8 cellular contexts compared by ENCODE assay signal in genomic region chr1:221715321-221716169, GRCh38. TPM values are rescaled to one million over a fixed set of nuclear protein-coding genes. Genes with fewer than 3 reads are reported as not detected.
DNase-seq lines count a peak whose midpoint lies in the region; ATAC-seq and TF ChIP-seq lines count a peak whose summit lies in the region.

No MANE protein-coding gene starts in this region.

- no peak overlapping the region for H2BK5ac ChIP-seq in neuronal stem cell (ENCODE audit: low read length)

- H3K36me3 ChIP-seq in HUES48 (ENCODE audit: control insufficient read depth, insufficient read depth, low read length) (no peaks in the 10 kb centered on the region), PC-3 (ENCODE audit: low read depth, low read length) (no peaks in the 10 kb centered on the region), esophagus (ENCODE audit: control insufficient read depth in 2 of 2, insufficient read depth in 2 of 2, low read length in 1 of 2) (no peaks in the 10 kb centered on the region), neuronal stem cell (replicated peaks in 1 of 2; ENCODE audit: control insufficient read depth in 2 of 2, insufficient read depth in 2 of 2, low read length in 2 of 2) (no peaks in the 10 kb centered on the region)

- H2BK15ac ChIP-seq in neuronal stem cell (ENCODE audit: low read length) = no peak overlapping the region

- peak; percentile 55 for DNase-seq in PC-3
- peak; percentile 0 for DNase-seq in pulmonary artery endothelial cell (ENCODE audit: low read depth, low spot score)
- DNase-seq in neuronal stem cell (ENCODE audit: low spot score) = no peak
- DNase-seq in retina = no peak

- no peak overlapping the region for H4K91ac ChIP-seq in neuronal stem cell (ENCODE audit: low read depth, low read length, poor library complexity)

- no TSS peak for BruUV-seq in PC-3 (replicated peaks; lab: Mats Ljungman, UMichigan)

- H2AFZ ChIP-seq in PC-3 (ENCODE audit: low read length) (no peak overlapping the region), neuronal stem cell (ENCODE audit: low read length) (no peak overlapping the region)

- H3K18ac ChIP-seq in neuronal stem cell (ENCODE audit: low read length) = no peak overlapping the region

- H3K4me2 ChIP-seq in PC-3 (ENCODE audit: low read length) (peak overlapping the region; percentile 32; the same call in 1 of the 2 replicates), neuronal stem cell (ENCODE audit: insufficient read depth, low read length, poor library complexity, severe bottlenecking) (no peak overlapping the region)

- H3K9ac ChIP-seq in HUES48 (ENCODE audit: low read depth, low read length) = no peak overlapping the region
- H3K9ac ChIP-seq in PC-3 (ENCODE audit: low read length) = no peak overlapping the region
- H3K9ac ChIP-seq in neuronal stem cell (ENCODE audit: low read depth, low read length, poor library complexity) = no peak overlapping the region

- WGBS in esophagus, 2 donors = 47 to 81% methylated on average over 2 of the region's 2 CpGs
- no CpG with 5 or more reads among the region's 2 CpGs for WGBS in neuronal stem cell (ENCODE audit: extremely low coverage in 2 of 2, insufficient read length in 2 of 2, insufficient replicate concordance in 1 of 2), 2 donors

- no peak overlapping the region for H2AK5ac ChIP-seq in neuronal stem cell (ENCODE audit: low read depth, low read length)

- peaks cover 24% of the 10 kb centered on the region for H3K27me3 ChIP-seq in HUES48 (ENCODE audit: control insufficient read depth, insufficient read depth, low read length)
- no peaks in the 10 kb centered on the region for H3K27me3 ChIP-seq in PC-3 (ENCODE audit: low read length)
- H3K27me3 ChIP-seq in esophagus (ENCODE audit: control insufficient read depth in 1 of 2, insufficient read depth in 2 of 2, low read length in 2 of 2) = no peaks in the 10 kb centered on the region
- no peaks in the 10 kb centered on the region for H3K27me3 ChIP-seq in neuronal stem cell (ENCODE audit: control insufficient read depth in 3 of 3, insufficient read depth in 3 of 3, low read depth in 1 of 3, low read length in 3 of 3)

- no peak overlapping the region for H3K4ac ChIP-seq in neuronal stem cell (ENCODE audit: low read length)

- intact Hi-C loops in PC-3 (cut with micrococcal nuclease) = loop anchor here (1.0 to 10.0 kb wide), 3 partner anchors 13 to 919 kb away; no protein-coding TSS in a partner anchor

- H3K9me2 ChIP-seq in PC-3 (replicated peaks; ENCODE audit: low read length) = no peaks in the 10 kb centered on the region

- no peaks in the 10 kb centered on the region for H3K9me3 ChIP-seq in HUES48 (ENCODE audit: control insufficient read depth, insufficient read depth, low read length)
- H3K9me3 ChIP-seq in PC-3 (ENCODE audit: low read length) = no peaks in the 10 kb centered on the region
- H3K9me3 ChIP-seq in esophagus (ENCODE audit: control insufficient read depth in 2 of 2, insufficient read depth in 1 of 2, low read depth in 1 of 2, low read length in 1 of 2) = no peaks in the 10 kb centered on the region
- H3K9me3 ChIP-seq in neuronal stem cell (replicated peaks in 1 of 2; ENCODE audit: control insufficient read depth in 2 of 2, insufficient read depth in 1 of 2, low read depth in 1 of 2, low read length in 2 of 2) = no peaks in the 10 kb centered on the region

- no peak overlapping the region for H2BK12ac ChIP-seq in neuronal stem cell (ENCODE audit: low read length)

- H4K20me1 ChIP-seq in PC-3 (ENCODE audit: low read length) = no peaks in the 10 kb centered on the region

- no peak overlapping the region for H3K23ac ChIP-seq in neuronal stem cell (ENCODE audit: low read depth, low read length, poor library complexity)

- ATAC-seq in PC-3 (peak; percentile 44), GM21825 (IDR thresholded peaks at IDR 0.05; ENCODE audit: unreplicated experiment) (no peak), HG03460 (IDR thresholded peaks at IDR 0.05; ENCODE audit: unreplicated experiment) (no peak)

- H3K4me1 ChIP-seq in HUES48 (ENCODE audit: control insufficient read depth, insufficient read depth, low read length) (peaks cover 42% of the 10 kb centered on the region), PC-3 (ENCODE audit: insufficient read depth, low read length) (peaks cover 47% of the 10 kb centered on the region), esophagus (ENCODE audit: control insufficient read depth in 2 of 2, insufficient read depth in 2 of 2, low read length in 1 of 2) (peaks cover 2 to 4% of the 10 kb centered on the region in 2 donors), neuronal stem cell (ENCODE audit: control insufficient read depth in 2 of 2, insufficient read depth in 1 of 2, low read depth in 1 of 2, low read length in 2 of 2) (peaks cover 0 to 5% of the 10 kb centered on the region in 2 donors)

- no peaks in the 10 kb centered on the region for H3K79me2 ChIP-seq in PC-3 (ENCODE audit: low read length)

- TF ChIP-seq CTCF in PC-3 (conservative IDR thresholded peaks at IDR 0.05; ENCODE audit: low read depth, low read length) = no peak

- H2BK120ac ChIP-seq in neuronal stem cell (ENCODE audit: low read depth, low read length) = no peak overlapping the region

- H3F3A ChIP-seq in PC-3 (ENCODE audit: low read length, unreplicated experiment) = no peaks in the 10 kb centered on the region

- H4K8ac ChIP-seq in neuronal stem cell (ENCODE audit: low read depth, low read length) = no peak overlapping the region

- H3K79me1 ChIP-seq in neuronal stem cell (ENCODE audit: low read depth, low read length) = no peaks in the 10 kb centered on the region

- peak overlapping the region; percentile 87 for H3K27ac ChIP-seq in HUES48 (ENCODE audit: low read depth, low read length)
- no peak overlapping the region for H3K27ac ChIP-seq in PC-3 (ENCODE audit: low read length)
- H3K27ac ChIP-seq in esophagus (ENCODE audit: low read depth in 2 of 2, low read length in 1 of 2) = peak overlapping the region; percentile 47 to 48
- H3K27ac ChIP-seq in neuronal stem cell (replicated peaks; ENCODE audit: low read length) = no peak overlapping the region

- H3K4me3 ChIP-seq in HUES48 (ENCODE audit: low read depth, low read length) (peak overlapping the region; percentile 25), PC-3 (ENCODE audit: low read length) (no peak overlapping the region), esophagus (ENCODE audit: low read depth in 1 of 2, low read length in 2 of 2) (no peak overlapping the region), neuronal stem cell (ENCODE audit: low read length in 2 of 2) (no peak overlapping the region)

- H3K14ac ChIP-seq in neuronal stem cell (ENCODE audit: low read length) = no peak overlapping the region

- CTCF ChIA-PET in PC-3 (lab: Charles Lee) = no interaction called here

- POLR2A ChIA-PET in PC-3 (lab: Charles Lee; ENCODE audit: unreplicated experiment) = no interaction called here

RNA-seq across cellular contexts. Expression of gene DUSP10, which starts 26.3 kb away (rescaled TPM):
- 5.1 and 6.2 TPM in 2 replicates for total RNA-seq in PC-3 (2014; rRNA removed)
- polyA plus RNA-seq in esophagus = 1 to 10 TPM; 2.0 to 4.7 TPM
- 2.2 and 3.1 TPM in 2 replicates for total RNA-seq in pulmonary artery endothelial cell
- polyA plus RNA-seq in neuronal stem cell (2013, experiment 1 of 2) = 1.8 TPM
- polyA plus RNA-seq in neuronal stem cell (2013, experiment 2 of 2) = 1.5 TPM

Comparison
In these comparisons a context has a peak if more than half of its experiments do, and no peak if none do; other contexts are left out.
1. H3K27ac ChIP-seq: peak in HUES48 (single experiment) and esophagus (2 of 2); none in PC-3 (single experiment) and neuronal stem cell (single experiment).
2. DNase-seq: peak in PC-3 (single experiment) and pulmonary artery endothelial cell (single experiment); none in neuronal stem cell (single experiment) and retina (single experiment).